In the genomic region with DNA sequence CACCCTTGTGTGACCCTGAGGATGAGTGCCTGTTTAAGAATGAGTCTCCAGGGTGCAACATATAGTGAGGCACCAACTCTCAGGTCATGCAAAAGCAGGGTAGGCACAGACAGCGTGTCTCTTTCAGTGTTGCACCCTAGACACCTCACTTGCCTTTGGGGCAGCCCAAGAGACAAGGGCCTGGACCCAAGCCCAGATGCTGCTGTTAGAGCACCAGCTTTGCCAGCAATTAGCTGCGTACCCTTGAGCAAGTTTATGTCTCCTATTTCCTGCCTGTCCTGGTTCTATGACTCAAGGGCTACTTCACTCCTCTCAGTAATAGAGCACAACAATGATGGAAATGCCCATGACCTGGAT, we compare ENCODE assay signal across 12 cellular contexts.
DNase-seq lines count a peak whose midpoint lies in the region; ATAC-seq and TF ChIP-seq lines count a peak whose summit lies in the region.
"Had no signal": no experiment of that assay in that cellular context is flagged by ENCODE, and none has a peak within 500 bp of the region (broad histone marks: within the 10 kb centered on the region; RNA-seq: fewer than 3 reads in every experiment).

No MANE protein-coding gene starts in this region.

- intact Hi-C loops in left lung (cut with DNase I) = loop anchor here in 1 of 2 donors (10.0 kb wide), 1 partner anchor 504 kb away; no protein-coding TSS in a partner anchor
- intact Hi-C loops in CD8-positive, alpha-beta T cell (cut with DNase I, micrococcal nuclease) = no loop called here

- peak; percentile 16 for ATAC-seq in left lung
- no peak for ATAC-seq in gastroesophageal sphincter
- no peak for ATAC-seq in CD8-positive, alpha-beta T cell

- peaks cover 16% of the 10 kb centered on the region for H3K9me3 Mint-ChIP-seq in endodermal cell
- H3K9me3 Mint-ChIP-seq in CD8-positive, alpha-beta T cell = no peaks in the 10 kb centered on the region
- H3K9me3 Mint-ChIP-seq: activated naive CD8-positive, alpha-beta T cell treated with anti-CD3 and anti-CD28 coated beads for 36 hours; CD4-positive, CD25-positive, alpha-beta regulatory T cell; stimulated activated naive CD8-positive, alpha-beta T cell treated with anti-CD3 and anti-CD28 coated beads, Interleukin-15, Interleukin-2, amounts not matched to agents 100 ng/mL and 50 ng/mL, for 24 hours had no signal

- H3K27ac ChIP-seq in left lung (no peak overlapping the region), endodermal cell (ENCODE audit: low read depth, low read length) (no peak overlapping the region), Karpas-422 (ENCODE audit: low read length) (no peak overlapping the region), gastroesophageal sphincter (no peak overlapping the region)
- no peak overlapping the region for H3K27ac ChIP-seq in CD8-positive, alpha-beta T cell (ENCODE audit: low read depth, low read length)

- no peaks in the 10 kb centered on the region for H3K79me2 ChIP-seq in Karpas-422 (ENCODE audit: low read length)

- no peak for TF ChIP-seq EP300 in gastroesophageal sphincter (IDR thresholded peaks at IDR 0.05)

- H3K27me3 Mint-ChIP-seq in endodermal cell (ENCODE audit: insufficient read depth) = peaks cover 2% of the 10 kb centered on the region
- H3K27me3 Mint-ChIP-seq in CD8-positive, alpha-beta T cell (ENCODE audit: low read depth) = no peaks in the 10 kb centered on the region
- H3K27me3 Mint-ChIP-seq: activated naive CD8-positive, alpha-beta T cell treated with anti-CD3 and anti-CD28 coated beads for 36 hours; stimulated activated naive CD8-positive, alpha-beta T cell treated with anti-CD3 and anti-CD28 coated beads, Interleukin-15, Interleukin-2, amounts not matched to agents 100 ng/mL and 50 ng/mL, for 24 hours had no signal

- no peaks in the 10 kb centered on the region for H3K9me3 ChIP-seq in left lung
- H3K9me3 ChIP-seq in endodermal cell (ENCODE audit: control insufficient read depth, low read length) = peaks cover 12% of the 10 kb centered on the region
- H3K9me3 ChIP-seq in Karpas-422 (ENCODE audit: low read length) = no peaks in the 10 kb centered on the region
- no peaks in the 10 kb centered on the region for H3K9me3 ChIP-seq in gastroesophageal sphincter
- no peaks in the 10 kb centered on the region for H3K9me3 ChIP-seq in CD8-positive, alpha-beta T cell (ENCODE audit: low read length)

- H3K4me1 ChIP-seq in left lung = no peaks in the 10 kb centered on the region
- H3K4me1 ChIP-seq in endodermal cell (ENCODE audit: control insufficient read depth, insufficient read depth, low read length) = no peaks in the 10 kb centered on the region
- H3K4me1 ChIP-seq in Karpas-422 (ENCODE audit: low read length) = no peaks in the 10 kb centered on the region; the same call in 1 of the 2 replicates
- no peaks in the 10 kb centered on the region for H3K4me1 ChIP-seq in gastroesophageal sphincter
- H3K4me1 ChIP-seq in CD8-positive, alpha-beta T cell (ENCODE audit: insufficient read depth, low read length) = no peaks in the 10 kb centered on the region

- POLR2A ChIA-PET in CD8-positive, alpha-beta T cell (lab: Charles Lee) = no interaction called here

- no peak overlapping the region for H3K4me3 ChIP-seq in cardiac fibroblast (replicated peaks in 1 of 2; ENCODE audit: low read depth in 2 of 2, low read length in 2 of 2)
- no peak overlapping the region for H3K4me3 ChIP-seq in left lung
- H3K4me3 ChIP-seq in endodermal cell (ENCODE audit: low read length) = no peak overlapping the region
- no peak overlapping the region for H3K4me3 ChIP-seq in Karpas-422 (ENCODE audit: low read length)
- no peak overlapping the region for H3K4me3 ChIP-seq in gastroesophageal sphincter
- no peak overlapping the region for H3K4me3 ChIP-seq in CD8-positive, alpha-beta T cell (ENCODE audit: low read depth, low read length)

- H3K36me3 ChIP-seq in left lung = no peaks in the 10 kb centered on the region
- no peaks in the 10 kb centered on the region for H3K36me3 ChIP-seq in endodermal cell (ENCODE audit: control insufficient read depth, insufficient read depth, low read length)
- H3K36me3 ChIP-seq in Karpas-422 (ENCODE audit: insufficient read depth, low read length) = no peaks in the 10 kb centered on the region
- H3K36me3 ChIP-seq in gastroesophageal sphincter = no peaks in the 10 kb centered on the region
- H3K36me3 ChIP-seq in CD8-positive, alpha-beta T cell (ENCODE audit: insufficient read depth, low read length) = no peaks in the 10 kb centered on the region

- DNase-seq in DMS79 treated with DMSO at 0.1 percent for 48 hours (lab: John Stamatoyannopoulos, UW) (peak; percentile 87), NCI-H2029 treated with DMSO at 0.1 percent for 48 hours (lab: John Stamatoyannopoulos, UW) (peak; percentile 64), cardiac fibroblast (ENCODE audit: low read depth in 2 of 2) (peak; percentile 30 to 37), left lung (no peak), endodermal cell (no peak), Karpas-422 (no peak)
- DNase-seq in CD8-positive, alpha-beta T cell = no peak
- DNase-seq: activated CD4-positive, alpha-beta T cell treated with anti-CD3 and anti-CD28 coated beads, Interleukin-2, amount 50 U/mL, for 48 hours; activated naive CD8-positive, alpha-beta T cell treated with anti-CD3 and anti-CD28 coated beads for 36 hours; CD4-positive, CD25-positive, alpha-beta regulatory T cell had no signal

- H3K4me1 Mint-ChIP-seq in endodermal cell = peaks cover 25% of the 10 kb centered on the region
- peaks cover 4% of the 10 kb centered on the region for H3K4me1 Mint-ChIP-seq in CD8-positive, alpha-beta T cell (ENCODE audit: low read depth)

- no peak overlapping the region for H3K27ac Mint-ChIP-seq in endodermal cell
- no peak overlapping the region for H3K27ac Mint-ChIP-seq in CD8-positive, alpha-beta T cell
- H3K27ac Mint-ChIP-seq: activated naive CD8-positive, alpha-beta T cell treated with anti-CD3 and anti-CD28 coated beads for 36 hours; CD4-positive, CD25-positive, alpha-beta regulatory T cell; stimulated activated naive CD8-positive, alpha-beta T cell treated with anti-CD3 and anti-CD28 coated beads, Interleukin-15, Interleukin-2, amounts not matched to agents 100 ng/mL and 50 ng/mL, for 24 hours had no signal

- H3K9ac ChIP-seq in endodermal cell (ENCODE audit: extremely low read depth, low read length, poor library complexity, severe bottlenecking) (no peak overlapping the region), Karpas-422 (ENCODE audit: low read length) (no peak overlapping the region)

- H3K36me3 Mint-ChIP-seq in endodermal cell (ENCODE audit: low read depth) = no peaks in the 10 kb centered on the region
- H3K36me3 Mint-ChIP-seq in CD8-positive, alpha-beta T cell = no peaks in the 10 kb centered on the region
- H3K36me3 Mint-ChIP-seq: activated naive CD8-positive, alpha-beta T cell treated with anti-CD3 and anti-CD28 coated beads for 36 hours; CD4-positive, CD25-positive, alpha-beta regulatory T cell had no signal

- CTCF ChIA-PET in CD8-positive, alpha-beta T cell (lab: Charles Lee) = interaction anchor here (1.4 kb wide), 1 partner anchor 9 kb away, joined by 4 read pairs; no protein-coding TSS in a partner anchor

- 83 to 95% methylated on average over 1 to 2 of the region's 2 CpGs for WGBS in endodermal cell (ENCODE audit: insufficient coverage in 1 of 2, insufficient read length in 1 of 2), 2 experiments
- 86 to 100% methylated on average over 1 of the region's 2 CpGs for WGBS in gastroesophageal sphincter (ENCODE audit: low coverage in 1 of 2), 2 donors

- H3K4me3 Mint-ChIP-seq in endodermal cell = no peak overlapping the region
- no peak overlapping the region for H3K4me3 Mint-ChIP-seq in CD8-positive, alpha-beta T cell
- H3K4me3 Mint-ChIP-seq: activated naive CD8-positive, alpha-beta T cell treated with anti-CD3 and anti-CD28 coated beads for 36 hours; CD4-positive, CD25-positive, alpha-beta regulatory T cell; stimulated activated naive CD8-positive, alpha-beta T cell treated with anti-CD3 and anti-CD28 coated beads, Interleukin-15, Interleukin-2, amounts not matched to agents 100 ng/mL and 50 ng/mL, for 24 hours had no signal

- no peak overlapping the region for H3K4me2 ChIP-seq in Karpas-422 (ENCODE audit: low read depth, low read length, poor library complexity, severe bottlenecking)

- H4K20me1 ChIP-seq in Karpas-422 (ENCODE audit: insufficient read depth, low read depth, low read length) = no peaks in the 10 kb centered on the region

- no peak for TF ChIP-seq POLR2A in gastroesophageal sphincter (IDR thresholded peaks at IDR 0.05)

- TF ChIP-seq CTCF in cardiac fibroblast (IDR thresholded peaks at IDR 0.05; ENCODE audit: low read depth, low read length) (no peak), left lung (IDR thresholded peaks at IDR 0.05) (no peak), endodermal cell (conservative IDR thresholded peaks at IDR 0.05) (no peak), gastroesophageal sphincter (IDR thresholded peaks at IDR 0.05) (no peak)
- no peak for TF ChIP-seq CTCF in CD8-positive, alpha-beta T cell (IDR thresholded peaks at IDR 0.05)

- no peaks in the 10 kb centered on the region for H3K9me2 ChIP-seq in Karpas-422 (replicated peaks; ENCODE audit: insufficient read depth, low read length)

- H3K27me3 ChIP-seq in left lung = no peaks in the 10 kb centered on the region
- no peaks in the 10 kb centered on the region for H3K27me3 ChIP-seq in endodermal cell (ENCODE audit: control insufficient read depth, insufficient read depth, low read length, poor library complexity, severe bottlenecking)
- no peaks in the 10 kb centered on the region for H3K27me3 ChIP-seq in Karpas-422 (ENCODE audit: low read length)
- no peaks in the 10 kb centered on the region for H3K27me3 ChIP-seq in gastroesophageal sphincter
- H3K27me3 ChIP-seq in CD8-positive, alpha-beta T cell (ENCODE audit: insufficient read depth, low read length) = no peaks in the 10 kb centered on the region

- no peak overlapping the region for H2AFZ ChIP-seq in Karpas-422 (ENCODE audit: low read length)

Comparison
In these comparisons a context has a peak if more than half of its experiments do, and no peak if none do; other contexts are left out.
1. DNase-seq: peak in DMS79 treated with DMSO at 0.1 percent for 48 hours (single experiment), NCI-H2029 treated with DMSO at 0.1 percent for 48 hours (single experiment) and cardiac fibroblast (2 of 2); none in left lung (0 of 2), endodermal cell (single experiment), Karpas-422 (single experiment) and CD8-positive, alpha-beta T cell (0 of 7).